1 cellular context compared by ENCODE assay signal in the genomic region with DNA sequence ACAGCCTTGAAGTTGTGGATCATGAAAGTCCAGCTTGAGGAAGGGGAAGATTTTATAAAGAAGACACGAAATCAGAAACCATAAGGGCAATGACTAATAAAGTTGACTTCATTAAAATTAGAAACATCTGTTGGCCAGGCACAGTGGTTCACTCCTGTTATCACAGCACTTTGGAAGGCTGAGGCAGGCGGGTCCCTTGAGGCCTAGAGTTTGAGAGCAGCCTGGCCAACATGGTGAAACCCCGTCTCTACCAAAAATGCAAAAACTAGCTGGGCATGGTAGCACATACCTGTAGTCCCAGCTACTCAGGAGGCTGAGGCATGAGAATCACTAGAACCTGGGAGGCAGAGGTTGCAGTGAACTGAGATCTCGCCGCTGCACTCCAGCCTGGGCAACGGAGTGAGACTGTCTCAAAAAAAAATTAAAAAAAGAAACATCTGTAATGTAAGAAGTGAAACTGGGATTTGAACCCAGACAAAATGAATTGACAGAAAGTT.
TF ChIP-seq lines count a peak whose summit lies in the region.

No MANE protein-coding gene starts in this region.

TF ChIP-seq in HEK293T, 16 proteins besides CTCF, POLR2A, EP300 and RAD21 (continued from another document):
- TF ChIP-seq NFRKB (IDR thresholded peaks at IDR 0.05) = no peak
